In the genomic region with DNA sequence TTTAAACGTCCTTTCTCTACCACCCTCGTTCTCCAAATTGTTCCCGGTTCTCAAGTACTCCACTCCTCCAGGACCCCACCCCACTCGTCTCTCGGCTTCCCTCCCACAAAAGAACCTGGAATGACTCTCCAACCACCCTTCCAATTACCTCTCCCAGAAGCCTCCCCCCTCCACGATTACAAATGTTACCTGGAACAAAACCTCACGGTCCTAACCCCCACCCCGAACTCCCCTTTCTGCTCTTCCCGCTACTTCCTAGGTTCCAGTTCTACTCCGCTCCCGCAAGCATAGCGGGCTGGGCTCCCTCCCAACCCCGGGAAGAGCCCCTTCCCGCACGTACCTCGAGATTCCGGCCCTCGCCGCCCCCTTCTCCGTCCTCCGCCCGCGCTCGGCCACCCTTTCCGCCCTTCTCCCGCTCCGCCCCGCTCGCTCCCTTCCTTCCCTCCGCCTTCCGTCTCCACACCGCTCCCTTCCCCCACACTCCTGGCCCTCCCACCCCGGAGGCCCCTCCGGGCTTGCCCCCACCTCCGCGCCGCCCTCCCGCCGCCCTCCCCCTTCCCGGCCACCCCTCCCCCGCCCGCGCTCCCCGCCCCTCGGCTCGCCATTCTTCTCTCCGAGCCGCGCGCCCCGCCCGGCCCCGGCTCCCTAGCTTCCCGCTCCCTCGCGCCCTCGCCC, we compare ENCODE assay signal across 8 cellular contexts. TPM values are rescaled to one million over a fixed set of nuclear protein-coding genes. Genes with fewer than 3 reads are reported as not detected.
DNase-seq lines count a peak whose midpoint lies in the region; ATAC-seq and TF ChIP-seq lines count a peak whose summit lies in the region.

No MANE protein-coding gene starts in this region.

- no peaks in the 10 kb centered on the region for H3K27me3 Mint-ChIP-seq in activated CD8-positive, alpha-beta memory T cell treated with anti-CD3 and anti-CD28 coated beads, Interleukin-2, amount 10 ng/mL, durations not matched to agents 7 days and 5 days
- H3K27me3 Mint-ChIP-seq in endothelial cell (ENCODE audit: unreplicated experiment): peaks cover 14% of the 10 kb centered on the region

- TF ChIP-seq CTCF in AG04450 (IDR thresholded peaks at IDR 0.05; ENCODE audit: low read depth, low read length): no peak
- no peak for TF ChIP-seq CTCF in endothelial cell (IDR thresholded peaks at IDR 0.05; ENCODE audit: unreplicated experiment)

- H3K9me3 Mint-ChIP-seq in activated CD8-positive, alpha-beta memory T cell treated with anti-CD3 and anti-CD28 coated beads, Interleukin-2, amount 10 ng/mL, durations not matched to agents 7 days and 5 days (ENCODE audit: low read depth): no peaks in the 10 kb centered on the region
- no peaks in the 10 kb centered on the region for H3K9me3 Mint-ChIP-seq in endothelial cell (ENCODE audit: unreplicated experiment)

- H3K36me3 Mint-ChIP-seq in activated CD8-positive, alpha-beta memory T cell treated with anti-CD3 and anti-CD28 coated beads, Interleukin-2, amount 10 ng/mL, durations not matched to agents 7 days and 5 days: peaks cover 23% of the 10 kb centered on the region
- peaks cover 8% of the 10 kb centered on the region for H3K36me3 Mint-ChIP-seq in endothelial cell (ENCODE audit: low read depth, unreplicated experiment)

- DNase-seq in AG04450 (ENCODE audit: low read depth, low spot score) (peak; percentile 48), NCI-H82 (lab: John Stamatoyannopoulos, UW) (peak; percentile 88), endothelial cell (ENCODE audit: low spot score) (peak; percentile 86)
- peak; percentile 85 for DNase-seq in activated CD8-positive, alpha-beta memory T cell treated with anti-CD3 and anti-CD28 coated beads, Interleukin-2, amount 10 ng/mL, durations not matched to agents 7 days and 5 days
- DNase-seq in stimulated activated CD8-positive, alpha-beta memory T cell treated with anti-CD3 and anti-CD28 coated beads, Interleukin-2, amount 100 ng/mL, for 1 hour (ENCODE audit: low read depth in 2 of 2): peak; percentile 31 to 53

- H3K4me1 Mint-ChIP-seq in activated CD8-positive, alpha-beta memory T cell treated with anti-CD3 and anti-CD28 coated beads, Interleukin-2, amount 10 ng/mL, durations not matched to agents 7 days and 5 days: peaks cover 50% of the 10 kb centered on the region
- peaks cover 30% of the 10 kb centered on the region for H3K4me1 Mint-ChIP-seq in endothelial cell (ENCODE audit: unreplicated experiment)

- H3K27me3 ChIP-seq in AG04450 (ENCODE audit: control insufficient read depth, insufficient read depth, low read length) (no peaks in the 10 kb centered on the region), mononuclear cell (ENCODE audit: insufficient read depth, low read length) (no peaks in the 10 kb centered on the region)

- H3K4me3 ChIP-seq in AG04450 (ENCODE audit: low read depth, low read length) (peak overlapping the region; percentile 91), mononuclear cell (ENCODE audit: low read length) (peak overlapping the region; percentile 89)

- H3K9me3 ChIP-seq in AG04450 (ENCODE audit: control insufficient read depth, insufficient read depth, low read length) (no peaks in the 10 kb centered on the region; the same call in 1 of the 2 replicates), mononuclear cell (ENCODE audit: low read depth, low read length) (no peaks in the 10 kb centered on the region)

- peaks cover 19% of the 10 kb centered on the region for H3K4me1 ChIP-seq in mononuclear cell (ENCODE audit: insufficient read depth, low read length)

- CTCF ChIA-PET in AG04450 (lab: Charles Lee): interaction anchor here (0.6 to 2.0 kb wide), 2 partner anchors 160 to 284 kb away, joined by 3 to 11 read pairs; no protein-coding TSS in a partner anchor
- CTCF ChIA-PET in activated CD8-positive, alpha-beta memory T cell treated with anti-CD3 and anti-CD28 coated beads, Interleukin-2, amount 10 ng/mL, durations not matched to agents 7 days and 5 days (lab: Charles Lee): interaction anchor here (0.9 to 2.9 kb wide), 3 partner anchors 8 to 887 kb away, joined by 3 to 18 read pairs (median 12); partner anchors contain the start of gene PLA2G15

- peak overlapping the region; percentile 87 for H3K27ac Mint-ChIP-seq in activated CD8-positive, alpha-beta memory T cell treated with anti-CD3 and anti-CD28 coated beads, Interleukin-2, amount 10 ng/mL, durations not matched to agents 7 days and 5 days
- peak overlapping the region; percentile 99 for H3K27ac Mint-ChIP-seq in endothelial cell (ENCODE audit: unreplicated experiment)

- ATAC-seq in GM19023 (IDR thresholded peaks at IDR 0.05; ENCODE audit: unreplicated experiment): peak; percentile 52
- ATAC-seq in HG03354 (IDR thresholded peaks at IDR 0.05; ENCODE audit: poor library complexity, severe bottlenecking, unreplicated experiment): peak; percentile 36
- ATAC-seq in activated CD8-positive, alpha-beta memory T cell treated with anti-CD3 and anti-CD28 coated beads, Interleukin-2, amount 10 ng/mL, durations not matched to agents 7 days and 5 days: peak; percentile 54

- peak overlapping the region; percentile 78 for H3K27ac ChIP-seq in AG04450 (ENCODE audit: low read depth, low read length)

- POLR2A ChIA-PET in AG04450 (lab: Yijun Ruan, JAX): interaction anchor here (0.6 kb wide), 1 partner anchor 613 kb away, joined by 5 read pairs; no protein-coding TSS in a partner anchor

- peak overlapping the region; percentile 95 for H3K4me3 Mint-ChIP-seq in activated CD8-positive, alpha-beta memory T cell treated with anti-CD3 and anti-CD28 coated beads, Interleukin-2, amount 10 ng/mL, durations not matched to agents 7 days and 5 days
- H3K4me3 Mint-ChIP-seq in endothelial cell (ENCODE audit: unreplicated experiment): peak overlapping the region; percentile 100

RNA-seq across cellular contexts. Expression of gene CHTF8, which starts 0.5 kb away (rescaled TPM):
- 84.8 and 112 TPM in 2 replicates for polyA plus RNA-seq in AG04450 (2011; rRNA removed)
- polyA minus RNA-seq in AG04450 (2011; rRNA and poly(A)+ RNA removed): 126 and 158 TPM in 2 replicates
- total RNA-seq in activated CD8-positive, alpha-beta memory T cell treated with anti-CD3 and anti-CD28 coated beads, Interleukin-2, amount 10 ng/mL, durations not matched to agents 7 days and 5 days: 100 to 1,000 TPM; 133 to 147 TPM
- 169 TPM for total RNA-seq in endothelial cell (ENCODE audit: unreplicated experiment)
- 34.8 TPM for total RNA-seq in mononuclear cell

RNA-seq across cellular contexts. Expression of gene UTP4, which starts 0.6 kb away (rescaled TPM):
- 54.2 and 54.3 TPM in 2 replicates for polyA plus RNA-seq in AG04450 (2011; rRNA removed)
- 69.9 and 104 TPM in 2 replicates for polyA minus RNA-seq in AG04450 (2011; rRNA and poly(A)+ RNA removed)
- 10 to 100 TPM; 57.7 to 82.3 TPM for total RNA-seq in activated CD8-positive, alpha-beta memory T cell treated with anti-CD3 and anti-CD28 coated beads, Interleukin-2, amount 10 ng/mL, durations not matched to agents 7 days and 5 days
- total RNA-seq in endothelial cell (ENCODE audit: unreplicated experiment) (39.3 TPM), mononuclear cell (19.7 TPM)

RNA-seq across cellular contexts. Expression of gene HAS3, which starts 26.4 kb away (rescaled TPM):
- 0.62 and 0.92 TPM in 2 replicates for polyA plus RNA-seq in AG04450 (2011; rRNA removed)
- 0.97 and 1.2 TPM in 2 replicates for polyA minus RNA-seq in AG04450 (2011; rRNA and poly(A)+ RNA removed)
- under 1 TPM; 0.29 to 0.47 TPM for total RNA-seq in activated CD8-positive, alpha-beta memory T cell treated with anti-CD3 and anti-CD28 coated beads, Interleukin-2, amount 10 ng/mL, durations not matched to agents 7 days and 5 days
- total RNA-seq in endothelial cell (ENCODE audit: unreplicated experiment) (2.7 TPM), mononuclear cell (0.84 TPM)

RNA-seq across cellular contexts. Expression of gene SNTB2, which starts 55.1 kb away (rescaled TPM):
- polyA plus RNA-seq in AG04450 (2011; rRNA removed): 62.6 and 72.0 TPM in 2 replicates
- polyA minus RNA-seq in AG04450 (2011; rRNA and poly(A)+ RNA removed): 147 and 149 TPM in 2 replicates
- 10 to 100 TPM; 21.5 to 30.6 TPM for total RNA-seq in activated CD8-positive, alpha-beta memory T cell treated with anti-CD3 and anti-CD28 coated beads, Interleukin-2, amount 10 ng/mL, durations not matched to agents 7 days and 5 days
- total RNA-seq in endothelial cell (ENCODE audit: unreplicated experiment) (16.8 TPM), mononuclear cell (4.4 TPM)

Comparison
In these comparisons a context has a peak if more than half of its experiments do, and no peak if none do; other contexts are left out.
1. Peak in every context shown above with its lines: DNase-seq, ATAC-seq, H3K4me3 ChIP-seq and H3K27ac ChIP-seq.